1 cellular context compared by ENCODE assay signal in genomic region chr11:66328307-66329144, GRCh38.
TF ChIP-seq lines count a peak whose summit lies in the region.

No MANE protein-coding gene starts in this region.

TF ChIP-seq in HepG2, 621 proteins besides CTCF, POLR2A, EP300 and RAD21 (continued from another document and continues in another):
- no peak for TF ChIP-seq SNAPC4 (CRISPR knock-in tag; IDR thresholded peaks at IDR 0.05)
- peak; percentile 56; the same call in 1 of the 2 replicates for TF ChIP-seq ZNF362 (CRISPR knock-in tag; IDR thresholded peaks at IDR 0.05; ENCODE audit: borderline replicate concordance)
- no peak for TF ChIP-seq NFRKB (IDR thresholded peaks at IDR 0.05)
- no peak; the same call in 1 of the 2 replicates for TF ChIP-seq ZNF740 (CRISPR knock-in tag; IDR thresholded peaks at IDR 0.05)
- no peak for TF ChIP-seq MTA3 (CRISPR knock-in tag; IDR thresholded peaks at IDR 0.05)
- peak; percentile 10; the same call in 1 of the 2 replicates for TF ChIP-seq ZNF644 (CRISPR knock-in tag; IDR thresholded peaks at IDR 0.05; ENCODE audit: low read depth)
- no peak for TF ChIP-seq CSRNP2 (CRISPR knock-in tag; conservative IDR thresholded peaks at IDR 0.05; ENCODE audit: low read depth)
- no peak for TF ChIP-seq ZNF34 (CRISPR knock-in tag; IDR thresholded peaks at IDR 0.05; ENCODE audit: borderline replicate concordance)
- TF ChIP-seq ZNF234 (CRISPR knock-in tag; conservative IDR thresholded peaks at IDR 0.05): no peak
- 0 out of 2 replicates have a peak, but pooled peaks have one; percentile 27 for TF ChIP-seq ZBTB26 (CRISPR knock-in tag; IDR thresholded peaks at IDR 0.05; ENCODE audit: borderline replicate concordance)
- TF ChIP-seq ZNF7 (CRISPR knock-in tag; IDR thresholded peaks at IDR 0.05): no peak
- TF ChIP-seq ZNF230 (CRISPR knock-in tag; IDR thresholded peaks at IDR 0.05): no peak
- TF ChIP-seq CBX5 (CRISPR knock-in tag; IDR thresholded peaks at IDR 0.05; ENCODE audit: borderline replicate concordance): peak; percentile 86; the same call in 1 of the 2 replicates
- TF ChIP-seq HHEX (CRISPR knock-in tag; IDR thresholded peaks at IDR 0.05): no peak; the same call in 1 of the 2 replicates
- TF ChIP-seq ELF3 (CRISPR knock-in tag; IDR thresholded peaks at IDR 0.05): peak; percentile 84
- TF ChIP-seq MEIS1 (CRISPR knock-in tag; IDR thresholded peaks at IDR 0.05; ENCODE audit: borderline replicate concordance): 0 out of 2 replicates have a peak, but pooled peaks have one; percentile 27
- TF ChIP-seq ZNF552 (CRISPR knock-in tag; IDR thresholded peaks at IDR 0.05; ENCODE audit: borderline replicate concordance): 0 out of 2 replicates have a peak, but pooled peaks have one; percentile 72
- no peak for TF ChIP-seq TCF7 (IDR thresholded peaks at IDR 0.05; ENCODE audit: low read depth)
- TF ChIP-seq POGK (CRISPR knock-in tag; conservative IDR thresholded peaks at IDR 0.05): no peak
- TF ChIP-seq ZNF382 (CRISPR knock-in tag; IDR thresholded peaks at IDR 0.05; ENCODE audit: borderline replicate concordance): no peak
- no peak for TF ChIP-seq CHD4 (IDR thresholded peaks at IDR 0.05; ENCODE audit: borderline replicate concordance, low read length)
- TF ChIP-seq SNAI1 (CRISPR knock-in tag; IDR thresholded peaks at IDR 0.05; ENCODE audit: borderline replicate concordance): no peak
- TF ChIP-seq PPARG (CRISPR knock-in tag; conservative IDR thresholded peaks at IDR 0.05): 0 out of 2 replicates have a peak, but pooled peaks have one; percentile 22
- no peak for TF ChIP-seq GMEB1 (CRISPR knock-in tag; IDR thresholded peaks at IDR 0.05; ENCODE audit: borderline replicate concordance)
- 0 out of 2 replicates have a peak, but pooled peaks have one; percentile 68 for TF ChIP-seq ZNF589 (CRISPR knock-in tag; conservative IDR thresholded peaks at IDR 0.05)
- peak; percentile 76 for TF ChIP-seq REPIN1 (CRISPR knock-in tag; IDR thresholded peaks at IDR 0.05; ENCODE audit: borderline replicate concordance, low read depth)
- peak; percentile 97 for TF ChIP-seq MYPOP (CRISPR knock-in tag; IDR thresholded peaks at IDR 0.05)
- no peak for TF ChIP-seq ZNF431 (CRISPR knock-in tag; IDR thresholded peaks at IDR 0.05; ENCODE audit: borderline replicate concordance, low read depth)
- 0 out of 2 replicates have a peak, but pooled peaks have one; percentile 30 for TF ChIP-seq NR2F6 (IDR thresholded peaks at IDR 0.05)
- peak; percentile 67 for TF ChIP-seq NR2F6 (CRISPR knock-in tag; IDR thresholded peaks at IDR 0.05)
- TF ChIP-seq ZNF567 (CRISPR knock-in tag; IDR thresholded peaks at IDR 0.05; ENCODE audit: borderline replicate concordance): no peak; the same call in 1 of the 2 replicates
- TF ChIP-seq ZNF687 (CRISPR knock-in tag; IDR thresholded peaks at IDR 0.05): peak; percentile 94
- TF ChIP-seq PTBP1 (IDR thresholded peaks at IDR 0.05; ENCODE audit: low read depth, low read length, poor library complexity, severe bottlenecking): no peak
- TF ChIP-seq CHCHD3 (CRISPR knock-in tag; IDR thresholded peaks at IDR 0.05): no peak
- TF ChIP-seq ATF4 (CRISPR knock-in tag; IDR thresholded peaks at IDR 0.05): peak in 1 of 2 experiments; percentile 69; a peak in 2 of 4 replicates
- peak; percentile 55; the same call in 1 of the 2 replicates for TF ChIP-seq BRD4 (CRISPR knock-in tag; IDR thresholded peaks at IDR 0.05)
- TF ChIP-seq HIC2 (CRISPR knock-in tag; IDR thresholded peaks at IDR 0.05; ENCODE audit: low read depth): peak; percentile 17; the same call in 1 of the 2 replicates
